36 cellular contexts compared by ENCODE assay signal in genomic region chr6:107032051-107032450, GRCh38. TPM values are rescaled to one million over a fixed set of nuclear protein-coding genes. Genes with fewer than 3 reads are reported as not detected.
DNase-seq lines count a peak whose midpoint lies in the region; ATAC-seq and TF ChIP-seq lines count a peak whose summit lies in the region.
"Had no signal": no experiment of that assay in that cellular context is flagged by ENCODE, and none has a peak within 500 bp of the region (broad histone marks: within the 10 kb centered on the region; RNA-seq: fewer than 3 reads in every experiment).

No MANE protein-coding gene starts in this region.

- no peaks in the 10 kb centered on the region for H3K9me3 ChIP-seq in heart left ventricle
- H3K9me3 ChIP-seq: left ventricle myocardium inferior, neutrophil, prostate gland, right lobe of liver, thyroid gland, vagina had no signal

- WGBS in heart left ventricle, 4 donors: 71 to 79% (median 77%) methylated on average over 2 of the region's 2 CpGs

- intact Hi-C loops in activated T-helper 1 cell treated with anti-CD3 and anti-CD28 coated beads, Interleukin-12 subunit alpha, Interleukin-12 subunit beta, Interleukin-2, Interleukin-4 antibody, amounts not matched to agents 30 ng/mL and 10 ng/mL and 1 ng/mL, durations not matched to agents 14 hours and 24 hours and 36 hours (cut with micrococcal nuclease): no loop called here
- intact Hi-C loops in heart left ventricle (cut with DNase I): no loop called here

- H3K36me3 Mint-ChIP-seq in activated CD4-positive, alpha-beta T cell treated with anti-CD3 and anti-CD28 coated beads, Interleukin-2, amount 10 ng/mL, durations not matched to agents 7 days and 5 days (ENCODE audit: low read depth): peaks cover 23% of the 10 kb centered on the region
- H3K36me3 Mint-ChIP-seq in activated T-helper 1 cell treated with anti-CD3 and anti-CD28 coated beads, Interleukin-12 subunit alpha, Interleukin-12 subunit beta, Interleukin-2, Interleukin-4 antibody, amounts not matched to agents 30 ng/mL and 10 ng/mL and 1 ng/mL, durations not matched to agents 14 hours and 24 hours and 36 hours (ENCODE audit: low read depth): peaks cover 12% of the 10 kb centered on the region
- peaks cover 10% of the 10 kb centered on the region for H3K36me3 Mint-ChIP-seq in mesothelial cell of epicardium
- H3K36me3 Mint-ChIP-seq: naive B cell had no signal

- H3K27me3 ChIP-seq in heart left ventricle: no peaks in the 10 kb centered on the region
- H3K27me3 ChIP-seq: cardiac muscle cell, neutrophil, right lobe of liver, thyroid gland, vagina had no signal

- peaks cover 0 to 15% (median 0%) of the 10 kb centered on the region in 9 donors for H3K36me3 ChIP-seq in heart left ventricle
- H3K36me3 ChIP-seq: cardiac muscle cell, left ventricle myocardium inferior, neutrophil, prostate gland, right lobe of liver, thyroid gland, vagina had no signal

- POLR2A ChIA-PET in activated CD4-positive, alpha-beta T cell treated with anti-CD3 and anti-CD28 coated beads, Interleukin-2, amount 10 ng/mL, durations not matched to agents 7 days and 5 days (lab: Charles Lee): no interaction called here

- H3K27me3 Mint-ChIP-seq in activated CD4-positive, alpha-beta T cell treated with anti-CD3 and anti-CD28 coated beads, Interleukin-2, amount 10 ng/mL, durations not matched to agents 7 days and 5 days: no peaks in the 10 kb centered on the region
- no peaks in the 10 kb centered on the region for H3K27me3 Mint-ChIP-seq in activated T-helper 1 cell treated with anti-CD3 and anti-CD28 coated beads, Interleukin-12 subunit alpha, Interleukin-12 subunit beta, Interleukin-2, Interleukin-4 antibody, amounts not matched to agents 30 ng/mL and 10 ng/mL and 1 ng/mL, durations not matched to agents 14 hours and 24 hours and 36 hours (ENCODE audit: insufficient read depth)
- no peaks in the 10 kb centered on the region for H3K27me3 Mint-ChIP-seq in mesothelial cell of epicardium (ENCODE audit: low read depth)
- H3K27me3 Mint-ChIP-seq: activated CD8-positive, alpha-beta memory T cell treated with anti-CD3 and anti-CD28 coated beads, Interleukin-2, amount 10 ng/mL, durations not matched to agents 7 days and 5 days; activated naive CD4-positive, alpha-beta T cell treated with anti-CD3 and anti-CD28 coated beads, Interleukin-2, amount 50 U/mL, for 24 hours; B cell; CD4-positive, alpha-beta memory T cell; naive B cell had no signal

- no peaks in the 10 kb centered on the region for H3K9me3 Mint-ChIP-seq in activated CD4-positive, alpha-beta T cell treated with anti-CD3 and anti-CD28 coated beads, Interleukin-2, amount 10 ng/mL, durations not matched to agents 7 days and 5 days
- no peaks in the 10 kb centered on the region for H3K9me3 Mint-ChIP-seq in activated T-helper 1 cell treated with anti-CD3 and anti-CD28 coated beads, Interleukin-12 subunit alpha, Interleukin-12 subunit beta, Interleukin-2, Interleukin-4 antibody, amounts not matched to agents 30 ng/mL and 10 ng/mL and 1 ng/mL, durations not matched to agents 14 hours and 24 hours and 36 hours
- H3K9me3 Mint-ChIP-seq in mesothelial cell of epicardium: no peaks in the 10 kb centered on the region
- H3K9me3 Mint-ChIP-seq: activated naive CD4-positive, alpha-beta T cell treated with anti-CD3 and anti-CD28 coated beads, Interleukin-2, amount 50 U/mL, for 24 hours; activated T-cell treated with anti-CD3 and anti-CD28 coated beads, Interleukin-2, amount 50 U/mL, for 72 hours; naive B cell had no signal

- CTCF ChIA-PET in activated CD4-positive, alpha-beta T cell treated with anti-CD3 and anti-CD28 coated beads, Interleukin-2, amount 10 ng/mL, durations not matched to agents 7 days and 5 days (lab: Charles Lee): no interaction called here

- H3K27ac ChIP-seq in heart left ventricle: no peak overlapping the region
- H3K27ac ChIP-seq: A549, cardiac muscle cell, HL-60, left ventricle myocardium inferior, neutrophil, PC-9, prostate gland, right lobe of liver, SK-N-MC, thyroid gland, vagina had no signal

- no peak overlapping the region for H3K4me3 Mint-ChIP-seq in activated CD4-positive, alpha-beta T cell treated with anti-CD3 and anti-CD28 coated beads, Interleukin-2, amount 10 ng/mL, durations not matched to agents 7 days and 5 days
- H3K4me3 Mint-ChIP-seq in activated T-helper 1 cell treated with anti-CD3 and anti-CD28 coated beads, Interleukin-12 subunit alpha, Interleukin-12 subunit beta, Interleukin-2, Interleukin-4 antibody, amounts not matched to agents 30 ng/mL and 10 ng/mL and 1 ng/mL, durations not matched to agents 14 hours and 24 hours and 36 hours: no peak overlapping the region
- no peak overlapping the region for H3K4me3 Mint-ChIP-seq in mesothelial cell of epicardium
- H3K4me3 Mint-ChIP-seq: activated CD8-positive, alpha-beta memory T cell treated with anti-CD3 and anti-CD28 coated beads, Interleukin-2, amount 10 ng/mL, durations not matched to agents 7 days and 5 days; activated naive CD4-positive, alpha-beta T cell treated with anti-CD3 and anti-CD28 coated beads, Interleukin-2, amount 50 U/mL, for 24 hours; activated T-cell treated with anti-CD3 and anti-CD28 coated beads, Interleukin-2, amount 50 U/mL, for 72 hours; B cell had no signal

- DNase-seq in activated CD4-positive, alpha-beta T cell treated with anti-CD3 and anti-CD28 coated beads, Interleukin-2, amount 10 ng/mL, durations not matched to agents 7 days and 5 days: no peak
- DNase-seq in activated CD4-positive, alpha-beta T cell treated with anti-CD3 and anti-CD28 coated beads, Interleukin-2, amount 50 U/mL, for 48 hours: no peak
- DNase-seq in GM03348 (ENCODE audit: low spot score): peak; percentile 21
- DNase-seq in activated T-helper 1 cell treated with anti-CD3 and anti-CD28 coated beads, Interleukin-12 subunit alpha, Interleukin-12 subunit beta, Interleukin-2, Interleukin-4 antibody, amounts not matched to agents 30 ng/mL and 10 ng/mL and 1 ng/mL, durations not matched to agents 14 hours and 24 hours and 36 hours (ENCODE audit: low spot score): no peak
- DNase-seq in fibroblast of pulmonary artery (ENCODE audit: low read depth): peak; percentile 21
- DNase-seq in NCI-H510A (lab: John Stamatoyannopoulos, UW): no peak
- DNase-seq in mesothelial cell of epicardium (ENCODE audit: low spot score in 2 of 2, unreplicated experiment in 2 of 2): no peak
- DNase-seq in heart left ventricle: no peak
- DNase-seq: activated CD4-positive, CD25-positive, alpha-beta regulatory T cell treated with anti-CD3 and anti-CD28 coated beads, Interleukin-2, amount 50 U/mL, for 72 hours; activated CD8-positive, alpha-beta memory T cell treated with anti-CD3 and anti-CD28 coated beads, Interleukin-2, amount 10 ng/mL, durations not matched to agents 7 days and 5 days; activated T-cell treated with anti-CD3 and anti-CD28 coated beads, Interleukin-2, amount 50 U/mL, for 72 hours; CD4-positive, alpha-beta memory T cell; DND-41; effector CD4-positive, alpha-beta T cell; erythroblast; head of caudate nucleus; islet precursor cell; Karpas-422; left ventricle myocardium inferior; naive B cell; NCI-H1417; NCI-H2029; NCI-H69; PC-9; right lobe of liver; stimulated activated CD8-positive, alpha-beta memory T cell treated with anti-CD3 and anti-CD28 coated beads, Interleukin-4, amount 100 ng/mL, for 48 hours; thyroid gland had no signal

- no peak overlapping the region for H3K4me3 ChIP-seq in fibroblast of pulmonary artery (replicated peaks; ENCODE audit: low read depth, low read length)
- no peak overlapping the region for H3K4me3 ChIP-seq in heart left ventricle
- H3K4me3 ChIP-seq: A549, cardiac muscle cell, left ventricle myocardium inferior, PC-9, prostate gland, right lobe of liver, SK-N-MC, thyroid gland, vagina had no signal

- peaks cover 29% of the 10 kb centered on the region for H3K4me1 Mint-ChIP-seq in activated CD4-positive, alpha-beta T cell treated with anti-CD3 and anti-CD28 coated beads, Interleukin-2, amount 10 ng/mL, durations not matched to agents 7 days and 5 days
- peaks cover 20% of the 10 kb centered on the region for H3K4me1 Mint-ChIP-seq in activated T-helper 1 cell treated with anti-CD3 and anti-CD28 coated beads, Interleukin-12 subunit alpha, Interleukin-12 subunit beta, Interleukin-2, Interleukin-4 antibody, amounts not matched to agents 30 ng/mL and 10 ng/mL and 1 ng/mL, durations not matched to agents 14 hours and 24 hours and 36 hours (ENCODE audit: low read depth)
- H3K4me1 Mint-ChIP-seq in mesothelial cell of epicardium: peaks cover 8% of the 10 kb centered on the region

- TF ChIP-seq CTCF in fibroblast of pulmonary artery (IDR thresholded peaks at IDR 0.05; ENCODE audit: low read length, missing control alignments): no peak
- no peak for TF ChIP-seq CTCF in mesothelial cell of epicardium (IDR thresholded peaks at IDR 0.05; ENCODE audit: unreplicated experiment)
- TF ChIP-seq CTCF in heart left ventricle (IDR thresholded peaks at IDR 0.05): no peak

- no peak for TF ChIP-seq POLR2A in heart left ventricle (IDR thresholded peaks at IDR 0.05)

- ATAC-seq in heart left ventricle: no peak
- ATAC-seq: A549; activated CD8-positive, alpha-beta memory T cell treated with anti-CD3 and anti-CD28 coated beads, Interleukin-2, amount 10 ng/mL, durations not matched to agents 7 days and 5 days; activated T-cell treated with anti-CD3 and anti-CD28 coated beads, Interleukin-2, amount 50 U/mL, for 72 hours; right lobe of liver had no signal

- peaks cover 0 to 25% (median 13%) of the 10 kb centered on the region in 12 donors for H3K4me1 ChIP-seq in heart left ventricle
- H3K4me1 ChIP-seq: A549, prostate gland had no signal

- H3K27ac Mint-ChIP-seq in activated CD4-positive, alpha-beta T cell treated with anti-CD3 and anti-CD28 coated beads, Interleukin-2, amount 10 ng/mL, durations not matched to agents 7 days and 5 days: peak overlapping the region; percentile 46
- H3K27ac Mint-ChIP-seq in activated T-helper 1 cell treated with anti-CD3 and anti-CD28 coated beads, Interleukin-12 subunit alpha, Interleukin-12 subunit beta, Interleukin-2, Interleukin-4 antibody, amounts not matched to agents 30 ng/mL and 10 ng/mL and 1 ng/mL, durations not matched to agents 14 hours and 24 hours and 36 hours: peak overlapping the region; percentile 23
- H3K27ac Mint-ChIP-seq in mesothelial cell of epicardium: no peak overlapping the region
- H3K27ac Mint-ChIP-seq: activated naive CD4-positive, alpha-beta T cell treated with anti-CD3 and anti-CD28 coated beads, Interleukin-2, amount 50 U/mL, for 24 hours; activated T-cell treated with anti-CD3 and anti-CD28 coated beads, Interleukin-2, amount 50 U/mL, for 72 hours; B cell; CD4-positive, alpha-beta memory T cell; naive B cell had no signal

RNA-seq across cellular contexts. Expression of gene MTRES1, which starts 4.1 kb away (rescaled TPM):
- total RNA-seq in activated CD4-positive, alpha-beta T cell treated with anti-CD3 and anti-CD28 coated beads, Interleukin-2, amount 10 ng/mL, durations not matched to agents 7 days and 5 days: 10 to 100 TPM; 16.6 to 17.8 TPM
- 16.5 and 17.1 TPM in 2 replicates for total RNA-seq in activated T-helper 1 cell treated with anti-CD3 and anti-CD28 coated beads, Interleukin-12 subunit alpha, Interleukin-12 subunit beta, Interleukin-2, Interleukin-4 antibody, amounts not matched to agents 30 ng/mL and 10 ng/mL and 1 ng/mL, durations not matched to agents 14 hours and 24 hours and 36 hours
- total RNA-seq in mesothelial cell of epicardium (16.6 to 18.7 TPM (median 17.3 TPM) in 3 replicates), heart left ventricle (10 to 100 TPM; 17.8 to 42.1 (median 31.5) TPM)
- 10 to 100 TPM; 27.4 to 81.7 TPM for polyA plus RNA-seq in heart left ventricle

RNA-seq across cellular contexts. Expression of gene CD24, which starts 57.5 kb away (rescaled TPM):
- under 1 TPM; 0.22 to 0.31 TPM for total RNA-seq in activated CD4-positive, alpha-beta T cell treated with anti-CD3 and anti-CD28 coated beads, Interleukin-2, amount 10 ng/mL, durations not matched to agents 7 days and 5 days
- total RNA-seq in activated T-helper 1 cell treated with anti-CD3 and anti-CD28 coated beads, Interleukin-12 subunit alpha, Interleukin-12 subunit beta, Interleukin-2, Interleukin-4 antibody, amounts not matched to agents 30 ng/mL and 10 ng/mL and 1 ng/mL, durations not matched to agents 14 hours and 24 hours and 36 hours: 0.56 and 0.65 TPM in 2 replicates
- total RNA-seq in mesothelial cell of epicardium (377 to 390 TPM (median 382 TPM) in 3 replicates), heart left ventricle (1 to 10 TPM in 3 of 9 donors, under 1 TPM in 3, not detected in 3; 0.16 to 2.8 (median 0.97) TPM)
- polyA plus RNA-seq in heart left ventricle: under 1 TPM; 0.42 to 0.95 TPM
- total RNA-seq: CD4-positive, alpha-beta memory T cell had no signal

Comparison
In these comparisons a context has a peak if more than half of its experiments do, and no peak if none do; other contexts are left out.
1. DNase-seq: peak in GM03348 (single experiment) and fibroblast of pulmonary artery (single experiment); none in activated CD4-positive, alpha-beta T cell treated with anti-CD3 and anti-CD28 coated beads, Interleukin-2, amount 10 ng/mL, durations not matched to agents 7 days and 5 days (single experiment), activated CD4-positive, alpha-beta T cell treated with anti-CD3 and anti-CD28 coated beads, Interleukin-2, amount 50 U/mL, for 48 hours (0 of 2), activated T-helper 1 cell treated with anti-CD3 and anti-CD28 coated beads, Interleukin-12 subunit alpha, Interleukin-12 subunit beta, Interleukin-2, Interleukin-4 antibody, amounts not matched to agents 30 ng/mL and 10 ng/mL and 1 ng/mL, durations not matched to agents 14 hours and 24 hours and 36 hours (single experiment), NCI-H510A (single experiment), mesothelial cell of epicardium (0 of 2) and heart left ventricle (0 of 5).
2. RNA of gene CD24, which starts 57.5 kb away (total RNA-seq): 377 to 390 TPM in mesothelial cell of epicardium; 0.56 to 0.65 TPM in activated T-helper 1 cell treated with anti-CD3 and anti-CD28 coated beads, Interleukin-12 subunit alpha, Interleukin-12 subunit beta, Interleukin-2, Interleukin-4 antibody, amounts not matched to agents 30 ng/mL and 10 ng/mL and 1 ng/mL, durations not matched to agents 14 hours and 24 hours and 36 hours, 0.16 to 2.8 TPM in heart left ventricle and 0.22 to 0.31 TPM in activated CD4-positive, alpha-beta T cell treated with anti-CD3 and anti-CD28 coated beads, Interleukin-2, amount 10 ng/mL, durations not matched to agents 7 days and 5 days; every median in the first group is over 10 times any median in the second.